Comparison of ENCODE assay signal across 14 cellular contexts in the genomic region with DNA sequence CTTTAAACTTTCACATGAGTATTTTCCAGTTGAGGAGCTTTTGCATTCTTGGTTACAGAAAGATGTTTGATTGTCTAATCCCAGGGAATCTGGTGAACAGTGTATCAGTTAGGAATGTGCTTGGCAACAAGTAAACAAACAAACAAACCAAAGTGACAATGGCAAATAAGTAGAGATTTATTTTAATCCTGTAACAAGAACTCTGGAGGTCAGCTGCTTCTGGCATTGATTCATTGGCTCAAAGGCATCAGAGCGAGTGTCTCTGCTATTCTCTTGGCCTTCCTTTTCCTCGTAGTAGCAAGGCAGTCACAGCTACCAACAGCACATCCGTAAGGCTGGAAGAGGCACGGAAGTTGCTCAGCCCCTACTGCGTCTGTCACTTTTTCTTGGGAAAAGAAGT. TPM values are rescaled to one million over a fixed set of nuclear protein-coding genes. Genes with fewer than 3 reads are reported as not detected.
DNase-seq lines count a peak whose midpoint lies in the region; ATAC-seq and TF ChIP-seq lines count a peak whose summit lies in the region.
"Had no signal": no experiment of that assay in that cellular context is flagged by ENCODE, and none has a peak within 500 bp of the region (broad histone marks: within the 10 kb centered on the region; RNA-seq: fewer than 3 reads in every experiment).

No MANE protein-coding gene starts in this region.

- DNase-seq in MG63: peak; percentile 17
- no peak for DNase-seq in esophagus squamous epithelium (lab: John Stamatoyannopoulos, UW)
- DNase-seq in tibial artery: peak in 1 of 2 donors; percentile 27
- no peak for DNase-seq in SK-N-DZ (ENCODE audit: low spot score)
- DNase-seq in NK-92 (lab: John Stamatoyannopoulos, UW; ENCODE audit: unreplicated experiment): no peak
- DNase-seq in mucosa of descending colon: no peak
- no peak for DNase-seq in NCI-H187 (lab: John Stamatoyannopoulos, UW)
- DNase-seq: CD4-positive, alpha-beta memory T cell; central memory CD4-positive, alpha-beta T cell; GDM1; KBM-7; NCI-H69; stimulated activated naive CD4-positive, alpha-beta T cell treated with Interleukin-2 at 50 U/mL for 16 hours had no signal

- H3K27me3 ChIP-seq in MG63 (no peaks in the 10 kb centered on the region), esophagus squamous epithelium (no peaks in the 10 kb centered on the region), tibial artery (no peaks in the 10 kb centered on the region)

- peak overlapping the region in 3 of 4 donors; percentile 49 to 82 (median 62) for H3K27ac ChIP-seq in esophagus squamous epithelium
- H3K27ac ChIP-seq in mesodermal cell (ENCODE audit: low read depth, low read length, severe bottlenecking): peak overlapping the region; percentile 26
- H3K27ac ChIP-seq in tibial artery: peak overlapping the region; percentile 24 to 62

- intact Hi-C loops in esophagus squamous epithelium (cut with DNase I): no loop called here
- intact Hi-C loops in tibial artery (cut with DNase I; ENCODE audit: low total_unique reads): no loop called here
- intact Hi-C loops in mucosa of descending colon (cut with DNase I, micrococcal nuclease): no loop called here

- no peak for TF ChIP-seq POLR2A in esophagus squamous epithelium (IDR thresholded peaks at IDR 0.05)

- H3K4me1 ChIP-seq in esophagus squamous epithelium (peaks cover 0 to 33% (median 4%) of the 10 kb centered on the region in 3 donors), mesodermal cell (ENCODE audit: control insufficient read depth, insufficient read depth, low read length, poor library complexity, severe bottlenecking) (no peaks in the 10 kb centered on the region), tibial artery (peaks cover 0 to 33% (median 6%) of the 10 kb centered on the region in 4 donors), mucosa of descending colon (ENCODE audit: low read depth) (peaks cover 4% of the 10 kb centered on the region)

- WGBS in esophagus squamous epithelium, 2 donors: 58 to 78% methylated on average over 4 to 5 of the region's 5 CpGs
- WGBS in mesodermal cell (ENCODE audit: insufficient coverage in 2 of 2), 2 experiments: 79 to 100% methylated on average over 2 to 5 of the region's 5 CpGs

- H3K36me3 ChIP-seq in MG63 (peaks cover 1% of the 10 kb centered on the region; the same call in 1 of the 2 replicates), esophagus squamous epithelium (peaks cover 0 to 4% (median 0%) of the 10 kb centered on the region in 3 donors), mesodermal cell (ENCODE audit: control insufficient read depth, insufficient read depth, low read length) (no peaks in the 10 kb centered on the region), tibial artery (peaks cover 0 to 6% (median 0%) of the 10 kb centered on the region in 3 donors), mucosa of descending colon (ENCODE audit: low read depth) (no peaks in the 10 kb centered on the region)

- ATAC-seq in mucosa of descending colon: no peak

- H3K9me3 ChIP-seq in MG63 (peaks cover 11% of the 10 kb centered on the region), esophagus squamous epithelium (peaks cover 0 to 11% (median 6%) of the 10 kb centered on the region in 3 donors), mesodermal cell (ENCODE audit: control insufficient read depth, low read length) (peaks cover 12% of the 10 kb centered on the region), tibial artery (peaks cover 0 to 13% (median 8%) of the 10 kb centered on the region in 3 donors), mucosa of descending colon (peaks cover 12% of the 10 kb centered on the region)

- TF ChIP-seq CTCF in esophagus squamous epithelium (IDR thresholded peaks at IDR 0.05) (no peak), tibial artery (IDR thresholded peaks at IDR 0.05) (no peak), mucosa of descending colon (IDR thresholded peaks at IDR 0.05) (no peak)

- H3K4me3 ChIP-seq in MG63 (no peak overlapping the region), esophagus squamous epithelium (no peak overlapping the region), mesodermal cell (ENCODE audit: extremely low read depth, insufficient read depth, low read length, poor library complexity, severe bottlenecking) (no peak overlapping the region), tibial artery (no peak overlapping the region), mucosa of descending colon (no peak overlapping the region)

RNA-seq across cellular contexts. Expression of a gene that starts 37.2 kb away (rescaled TPM):
- total RNA-seq in MG63 (2014; rRNA removed; shearing (Covaris generic); ENCODE audit: low replicate concordance): 27.9 and 51.9 TPM in 2 replicates
- 10 to 100 TPM; 20.2 to 22.9 (median 21.7) TPM for total RNA-seq in esophagus squamous epithelium
- 16.4 TPM for polyA plus RNA-seq in mesodermal cell (2013, experiment 1 of 2)
- polyA plus RNA-seq in mesodermal cell (2013, experiment 2 of 2): 14.5 TPM
- 33.2 and 63.6 TPM in 2 replicates for polyA plus RNA-seq in SK-N-DZ (2014; cell fraction: cytosol; rRNA removed)
- 22.5 and 32.2 TPM in 2 replicates for polyA plus RNA-seq in SK-N-DZ (2014; cell fraction: nucleus; rRNA removed)
- 10 to 100 TPM; 18.4 to 27.9 (median 22.7) TPM for total RNA-seq in mucosa of descending colon
